In genomic region chr1:153643100-153643499, GRCh38 we compare ENCODE assay signal across 1 cellular context.
TF ChIP-seq lines count a peak whose summit lies in the region.

No MANE protein-coding gene starts in this region.

TF ChIP-seq in HepG2, 621 proteins besides CTCF, POLR2A, EP300 and RAD21:
- TF ChIP-seq ZNF777 (CRISPR knock-in tag; IDR thresholded peaks at IDR 0.05) (no peak), ZNF678 (CRISPR knock-in tag; IDR thresholded peaks at IDR 0.05) (no peak), RBFOX2 (IDR thresholded peaks at IDR 0.05; ENCODE audit: low read depth, low read length) (0 out of 2 replicates have a peak, but pooled peaks have one; percentile 1)
